In the genomic region with DNA sequence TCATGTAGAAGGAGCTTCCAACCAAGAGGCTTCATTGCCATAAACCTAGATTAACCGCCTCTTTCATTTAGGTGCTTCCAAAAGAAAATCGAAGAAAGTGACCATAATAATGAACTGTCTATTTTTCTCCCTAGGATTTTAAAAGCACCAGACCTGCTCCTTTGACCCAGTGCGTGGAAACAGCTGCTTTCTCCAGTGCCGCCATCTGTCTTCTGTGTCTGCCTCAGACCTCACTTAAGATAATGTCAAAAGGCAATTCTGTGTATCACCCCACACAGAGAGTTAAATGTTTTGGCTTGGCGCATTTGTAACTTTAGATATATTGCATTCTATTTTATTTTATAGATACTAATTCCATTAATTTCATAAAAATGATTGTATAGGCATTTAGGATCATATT, we compare ENCODE assay signal across 28 cellular contexts. TPM values are rescaled to one million over a fixed set of nuclear protein-coding genes. Genes with fewer than 3 reads are reported as not detected.
"Had no signal": no experiment of that assay in that cellular context is flagged by ENCODE, and none has a peak within 500 bp of the region (broad histone marks: within the 10 kb centered on the region; RNA-seq: fewer than 3 reads in every experiment).

No MANE protein-coding gene starts in this region.

- H3K27me3 ChIP-seq: brain microvascular endothelial cell, esophagus muscularis mucosa, foreskin keratinocyte, gastrocnemius medialis had no signal

- H3K4me3 ChIP-seq: coronary artery, dorsolateral prefrontal cortex, esophagus muscularis mucosa, gastrocnemius medialis had no signal

- DNase-seq: activated CD4-positive, alpha-beta memory T cell treated with anti-CD3 and anti-CD28 coated beads for 36 hours; activated CD4-positive, alpha-beta T cell treated with anti-CD3 and anti-CD28 coated beads for 36 hours; activated CD4-positive, alpha-beta T cell treated with anti-CD3 and anti-CD28 coated beads, Interleukin-2, amount 10 ng/mL, durations not matched to agents 24 days and 14 days; activated CD4-positive, CD25-positive, alpha-beta regulatory T cell; activated CD4-positive, CD25-positive, alpha-beta regulatory T cell treated with anti-CD3 and anti-CD28 coated beads, Interleukin-2, amount 50 U/mL, for 72 hours; activated CD8-positive, alpha-beta memory T cell treated with anti-CD3 and anti-CD28 coated beads for 24 hours; activated effector memory CD4-positive, alpha-beta T cell treated with Interleukin-2 at 50 U/mL for 16 hours; activated gamma-delta T cell treated with Interleukin-2 at 50 U/mL for 16 hours; activated naive CD4-positive, alpha-beta T cell treated with anti-CD3 and anti-CD28 coated beads, Interleukin-2, amount 50 U/mL, for 16 hours; activated naive CD4-positive, alpha-beta T cell treated with Interleukin-2 at 50 U/mL for 16 hours; activated T-cell treated with anti-CD3 and anti-CD28 coated beads, Interleukin-2, amount 50 U/mL, for 4 hours; amniotic stem cell; anterior cingulate cortex; brain microvascular endothelial cell; dorsolateral prefrontal cortex; effector memory CD8-positive, alpha-beta T cell; erythroblast; foreskin keratinocyte; gastrocnemius medialis; head of caudate nucleus; hypothalamus; T-helper 2 cell had no signal

- H3K36me3 ChIP-seq: brain microvascular endothelial cell, esophagus muscularis mucosa, gastrocnemius medialis had no signal

- H3K27ac ChIP-seq: brain microvascular endothelial cell, coronary artery, dorsolateral prefrontal cortex, esophagus muscularis mucosa, foreskin keratinocyte, gastrocnemius medialis had no signal

- H3K4me1 ChIP-seq: foreskin keratinocyte, gastrocnemius medialis had no signal

- H3K4me3 Mint-ChIP-seq: activated CD4-positive, alpha-beta memory T cell treated with anti-CD3 and anti-CD28 coated beads for 36 hours; activated CD4-positive, alpha-beta T cell treated with anti-CD3 and anti-CD28 coated beads for 36 hours; activated CD4-positive, alpha-beta T cell treated with anti-CD3 and anti-CD28 coated beads, Interleukin-2, amount 10 ng/mL, durations not matched to agents 24 days and 14 days; activated naive CD8-positive, alpha-beta T cell; activated T-cell treated with anti-CD3 and anti-CD28 coated beads, Interleukin-2, amount 50 U/mL, for 4 hours; activated T-helper 17 cell treated with anti-CD3 and anti-CD28 coated beads, Interleukin-2, amount 50 U/mL, for 72 hours; central memory CD8-positive, alpha-beta T cell; dendritic cell treated with granulocyte-macrophage colony-stimulating factor and Interleukin-4, amounts not matched to agents 40 ng/mL and 50 ng/mL, for 4 days; effector memory CD8-positive, alpha-beta T cell had no signal

- H3K27ac Mint-ChIP-seq: activated CD4-positive, alpha-beta memory T cell treated with anti-CD3 and anti-CD28 coated beads for 36 hours; activated CD4-positive, alpha-beta T cell treated with anti-CD3 and anti-CD28 coated beads for 36 hours; activated CD4-positive, alpha-beta T cell treated with anti-CD3 and anti-CD28 coated beads, Interleukin-2, amount 10 ng/mL, durations not matched to agents 24 days and 14 days; activated naive CD8-positive, alpha-beta T cell; activated T-helper 17 cell treated with anti-CD3 and anti-CD28 coated beads, Interleukin-2, amount 50 U/mL, for 72 hours; dendritic cell treated with granulocyte-macrophage colony-stimulating factor and Interleukin-4, amounts not matched to agents 40 ng/mL and 50 ng/mL, for 4 days; effector memory CD8-positive, alpha-beta T cell had no signal

- H3K9me3 Mint-ChIP-seq: activated CD4-positive, alpha-beta memory T cell treated with anti-CD3 and anti-CD28 coated beads for 36 hours; activated T-cell treated with anti-CD3 and anti-CD28 coated beads, Interleukin-2, amount 50 U/mL, for 4 hours; activated T-helper 17 cell treated with anti-CD3 and anti-CD28 coated beads, Interleukin-2, amount 50 U/mL, for 72 hours; central memory CD8-positive, alpha-beta T cell; dendritic cell treated with granulocyte-macrophage colony-stimulating factor and Interleukin-4, amounts not matched to agents 40 ng/mL and 50 ng/mL, for 4 days had no signal

- H3K36me3 Mint-ChIP-seq: activated CD4-positive, alpha-beta memory T cell treated with anti-CD3 and anti-CD28 coated beads for 36 hours; activated naive CD8-positive, alpha-beta T cell had no signal

- H3K27me3 Mint-ChIP-seq: activated CD4-positive, alpha-beta T cell treated with anti-CD3 and anti-CD28 coated beads, Interleukin-2, amount 10 ng/mL, durations not matched to agents 24 days and 14 days had no signal

- H3K9me3 ChIP-seq: esophagus muscularis mucosa, gastrocnemius medialis had no signal

- H3K4me1 Mint-ChIP-seq: activated CD4-positive, alpha-beta T cell treated with anti-CD3 and anti-CD28 coated beads for 36 hours; activated CD4-positive, alpha-beta T cell treated with anti-CD3 and anti-CD28 coated beads, Interleukin-2, amount 10 ng/mL, durations not matched to agents 24 days and 14 days; activated T-helper 17 cell treated with anti-CD3 and anti-CD28 coated beads, Interleukin-2, amount 50 U/mL, for 72 hours; central memory CD8-positive, alpha-beta T cell had no signal

RNA-seq across cellular contexts. Expression of a gene that starts 43.6 kb away (rescaled TPM):
- total RNA-seq: activated CD4-positive, alpha-beta memory T cell treated with anti-CD3 and anti-CD28 coated beads for 36 hours had no signal
